ENCODE assay signal across 30 cellular contexts in the genomic region with DNA sequence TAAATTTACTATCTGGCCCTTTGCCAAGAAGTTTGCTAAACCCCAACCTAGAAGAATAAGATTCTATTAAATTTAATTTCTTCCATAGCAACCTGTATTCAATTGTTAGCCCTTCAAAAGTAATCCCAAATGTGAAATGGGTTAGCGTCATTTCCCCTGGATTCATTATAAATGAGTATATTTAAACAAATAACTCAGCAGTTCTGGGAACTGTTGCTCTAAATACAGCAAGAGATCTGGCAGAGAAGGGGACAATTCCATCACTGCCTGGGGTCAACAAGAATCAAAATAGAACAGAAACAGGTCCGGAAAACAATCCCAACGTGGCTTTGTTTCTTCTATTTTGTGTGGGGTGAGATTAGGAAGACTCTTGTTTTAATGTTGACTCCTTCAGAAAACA. TPM values are rescaled to one million over a fixed set of nuclear protein-coding genes. Genes with fewer than 3 reads are reported as not detected.
"Had no signal": no experiment of that assay in that cellular context is flagged by ENCODE, and none has a peak within 500 bp of the region (broad histone marks: within the 10 kb centered on the region; RNA-seq: fewer than 3 reads in every experiment).

No MANE protein-coding gene starts in this region.

- H3K4me3 Mint-ChIP-seq: immature natural killer cell had no signal

- H3K9me3 ChIP-seq: esophagus squamous epithelium, lower lobe of right lung had no signal

- H3K27ac Mint-ChIP-seq: immature natural killer cell had no signal

- DNase-seq: dermis blood vessel endothelial cell; dorsolateral prefrontal cortex; effector CD4-positive, alpha-beta T cell; effector memory CD4-positive, alpha-beta T cell; erythroblast; esophagus squamous epithelium; foreskin fibroblast; foreskin melanocyte; gastrocnemius medialis; glutamatergic neuron; head of caudate nucleus; heart right ventricle; hypothalamus; immature natural killer cell; islet precursor cell; kidney; kidney glomerular epithelial cell; left colon; left ventricle myocardium inferior; lower lobe of right lung; mesenchymal stem cell; midbrain had no signal

- ATAC-seq: esophagus mucosa, gastrocnemius medialis, left colon, left lobe of liver, lower lobe of right lung had no signal

- H3K4me1 ChIP-seq: left ventricle myocardium inferior, lower lobe of right lung had no signal

- H3K27ac ChIP-seq: coronary artery, dorsolateral prefrontal cortex, epithelial cell of prostate, gastrocnemius medialis, left ventricle myocardium inferior, lower lobe of right lung had no signal

- H3K27me3 ChIP-seq: dorsolateral prefrontal cortex, esophagus squamous epithelium, gastrocnemius medialis, heart right ventricle had no signal

- H3K4me3 ChIP-seq: coronary artery, esophagus squamous epithelium, gastrocnemius medialis, heart right ventricle, left ventricle myocardium inferior, lower lobe of right lung had no signal

- H3K4me1 Mint-ChIP-seq: immature natural killer cell had no signal

- H3K36me3 ChIP-seq: gastrocnemius medialis, heart right ventricle, left ventricle myocardium inferior, lower lobe of right lung had no signal

RNA-seq across cellular contexts. Expression of a gene that starts 56.7 kb away (rescaled TPM):
- total RNA-seq: dermis blood vessel endothelial cell, glomerular endothelial cell, heart right ventricle, left colon, left lobe of liver, lower lobe of right lung, lung microvascular endothelial cell, mesenteric fat pad, mucosa of gallbladder had no signal
